In the genomic region with DNA sequence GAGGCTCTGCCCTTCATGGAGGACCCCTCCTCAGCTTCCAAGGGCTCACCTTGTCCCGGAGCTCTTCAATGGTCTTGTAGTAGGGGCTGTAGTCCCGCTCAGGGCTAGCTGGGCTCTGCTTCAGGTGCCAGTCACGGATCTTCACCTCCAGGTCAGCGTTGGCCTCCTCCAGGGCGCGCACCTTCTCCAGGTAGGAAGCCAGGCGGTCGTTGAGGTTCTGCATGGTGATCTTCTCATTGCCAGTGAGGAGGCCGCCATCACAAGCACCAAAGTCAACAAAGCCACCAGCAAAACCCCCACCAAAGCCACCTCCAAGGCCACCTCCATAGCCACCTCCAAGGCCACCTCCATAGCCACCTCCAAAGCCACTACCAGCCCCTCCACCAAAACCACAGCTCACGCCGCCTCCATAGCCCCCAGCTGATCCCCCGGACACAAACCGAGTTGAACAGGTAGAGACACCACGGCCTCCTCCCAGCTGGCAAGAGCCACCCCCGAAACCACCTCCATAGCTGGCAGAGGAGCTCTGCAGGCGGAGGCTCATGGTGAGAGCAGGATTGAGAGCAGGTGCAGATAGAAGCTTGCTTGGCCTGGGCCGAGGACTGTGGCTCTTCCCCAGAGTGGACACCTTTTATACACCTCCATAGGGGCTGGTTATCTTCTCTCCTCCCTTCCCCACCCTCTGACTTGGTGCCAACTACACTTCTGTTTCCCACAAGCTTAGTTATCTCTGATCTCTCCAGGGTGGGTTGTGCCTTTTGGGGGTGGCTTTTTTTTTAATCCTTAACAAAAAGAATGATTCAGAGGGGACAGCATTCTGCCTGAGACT, we compare ENCODE assay signal across 1 cellular context.
TF ChIP-seq lines count a peak whose summit lies in the region.

A gene (minus strand): TSS at position 606 of the 829 bp plus-strand sequence. CDS start 62 bp downstream, at position 544.

TF ChIP-seq in IMR-90, 13 proteins besides CTCF, POLR2A, EP300 and RAD21 (continued from another document):
- TF ChIP-seq, protein P1, sequence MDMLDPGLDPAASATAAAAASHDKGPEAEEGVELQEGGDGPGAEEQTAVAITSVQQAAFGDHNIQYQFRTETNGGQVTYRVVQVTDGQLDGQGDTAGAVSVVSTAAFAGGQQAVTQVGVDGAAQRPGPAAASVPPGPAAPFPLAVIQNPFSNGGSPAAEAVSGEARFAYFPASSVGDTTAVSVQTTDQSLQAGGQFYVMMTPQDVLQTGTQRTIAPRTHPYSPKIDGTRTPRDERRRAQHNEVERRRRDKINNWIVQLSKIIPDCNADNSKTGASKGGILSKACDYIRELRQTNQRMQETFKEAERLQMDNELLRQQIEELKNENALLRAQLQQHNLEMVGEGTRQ (IDR thresholded peaks at IDR 0.05; ENCODE audit: low read depth, low read length), result no peak
- TF ChIP-seq RFX5 (IDR thresholded peaks at IDR 0.05; ENCODE audit: low read depth, low read length) (no peak), MAFK (IDR thresholded peaks at IDR 0.05; ENCODE audit: low read depth, low read length) (no peak), CEBPB (IDR thresholded peaks at IDR 0.05; ENCODE audit: low read depth, low read length) (no peak), NFE2L2 (IDR thresholded peaks at IDR 0.05; ENCODE audit: low read depth, low read length) (no peak), BHLHE40 (IDR thresholded peaks at IDR 0.05; ENCODE audit: low read depth, low read length) (no peak), CHD1 (IDR thresholded peaks at IDR 0.05; ENCODE audit: low read depth, low read length) (no peak)
- TF ChIP-seq, protein P2, sequence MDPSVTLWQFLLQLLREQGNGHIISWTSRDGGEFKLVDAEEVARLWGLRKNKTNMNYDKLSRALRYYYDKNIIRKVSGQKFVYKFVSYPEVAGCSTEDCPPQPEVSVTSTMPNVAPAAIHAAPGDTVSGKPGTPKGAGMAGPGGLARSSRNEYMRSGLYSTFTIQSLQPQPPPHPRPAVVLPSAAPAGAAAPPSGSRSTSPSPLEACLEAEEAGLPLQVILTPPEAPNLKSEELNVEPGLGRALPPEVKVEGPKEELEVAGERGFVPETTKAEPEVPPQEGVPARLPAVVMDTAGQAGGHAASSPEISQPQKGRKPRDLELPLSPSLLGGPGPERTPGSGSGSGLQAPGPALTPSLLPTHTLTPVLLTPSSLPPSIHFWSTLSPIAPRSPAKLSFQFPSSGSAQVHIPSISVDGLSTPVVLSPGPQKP (IDR thresholded peaks at IDR 0.05; ENCODE audit: borderline replicate concordance, low read depth, low read length), result no peak
